ENCODE assay signal across 8 cellular contexts in genomic region chr16:2751577-2752034, GRCh38. TPM values are rescaled to one million over a fixed set of nuclear protein-coding genes. Genes with fewer than 3 reads are reported as not detected.
DNase-seq lines count a peak whose midpoint lies in the region; TF ChIP-seq lines count a peak whose summit lies in the region.

No MANE protein-coding gene starts in this region.

- H3K27ac Mint-ChIP-seq in HFFc6 = peak overlapping the region; percentile 99

- H3K4me3 ChIP-seq in OCI-LY1 (ENCODE audit: low read depth, low read length, poor library complexity, severe bottlenecking) (peak overlapping the region; percentile 94), choroid plexus epithelial cell (ENCODE audit: low read depth, low read length) (peak overlapping the region; percentile 92), mucosa of stomach (ENCODE audit: low read length) (peak overlapping the region; percentile 29)

- H3K9me3 Mint-ChIP-seq in HFFc6 = no peaks in the 10 kb centered on the region; the same call in 1 of the 2 replicates

- peak overlapping the region; percentile 90 for H3K27ac ChIP-seq in OCI-LY1 (ENCODE audit: low read depth, low read length, poor library complexity, severe bottlenecking)

- H3K4me1 Mint-ChIP-seq in HFFc6 (ENCODE audit: low read depth) = peaks cover 41% of the 10 kb centered on the region

- H4K20me1 ChIP-seq in OCI-LY1 (ENCODE audit: insufficient read depth, low read length) = peaks cover 7% of the 10 kb centered on the region

- peak overlapping the region; percentile 99 for H3K4me2 ChIP-seq in OCI-LY1 (ENCODE audit: low read length)

- no peaks in the 10 kb centered on the region for H3K9me3 ChIP-seq in OCI-LY1 (ENCODE audit: low read length)
- no peaks in the 10 kb centered on the region for H3K9me3 ChIP-seq in mucosa of stomach (ENCODE audit: control insufficient read depth, low read length)

- peaks cover 33% of the 10 kb centered on the region for H3K4me1 ChIP-seq in OCI-LY1 (ENCODE audit: insufficient read depth, low read length, severe bottlenecking)
- H3K4me1 ChIP-seq in mucosa of stomach (ENCODE audit: control insufficient read depth, insufficient read depth, low read length) = peaks cover 27% of the 10 kb centered on the region

- no peaks in the 10 kb centered on the region for H3K9me2 ChIP-seq in OCI-LY1 (ENCODE audit: low read depth, low read length)

- H3K27me3 Mint-ChIP-seq in HFFc6 (ENCODE audit: insufficient read depth) = peaks cover 3% of the 10 kb centered on the region

- no peak for TF ChIP-seq CTCF in HFFc6 (IDR thresholded peaks at IDR 0.05)
- TF ChIP-seq CTCF in OCI-LY1 (IDR thresholded peaks at IDR 0.05; ENCODE audit: low read length) = no peak
- TF ChIP-seq CTCF in choroid plexus epithelial cell (conservative IDR thresholded peaks at IDR 0.05; ENCODE audit: low read depth, low read length) = no peak

- peak overlapping the region; percentile 9; the same call in 1 of the 2 replicates for H2AFZ ChIP-seq in OCI-LY1 (ENCODE audit: low read length)

- peaks cover 50% of the 10 kb centered on the region for H3K36me3 Mint-ChIP-seq in HFFc6 (ENCODE audit: low read depth)

- peak; percentile 84 for DNase-seq in NK-92 treated with Interleukin-12 subunit alpha and Interleukin-12 subunit beta, amount 100 ng/mL, for 24 hours (lab: John Stamatoyannopoulos, UW)
- DNase-seq in NK-92 (lab: John Stamatoyannopoulos, UW; ENCODE audit: unreplicated experiment) (no peak), HFFc6 (no peak), choroid plexus epithelial cell (ENCODE audit: low read depth) (no peak), H4 (ENCODE audit: low spot score) (no peak), GOT3 (lab: John Stamatoyannopoulos, UW) (no peak)

- no peaks in the 10 kb centered on the region for H3F3A ChIP-seq in OCI-LY1 (ENCODE audit: insufficient read depth, low read length)

- H3K9ac ChIP-seq in OCI-LY1 (ENCODE audit: low read length) (peak overlapping the region; percentile 100), mucosa of stomach (ENCODE audit: low read length) (peak overlapping the region; percentile 84)

- H3K79me2 ChIP-seq in OCI-LY1 (ENCODE audit: insufficient read depth, low read length) = peaks cover 37% of the 10 kb centered on the region

- H3K27me3 ChIP-seq in OCI-LY1 (ENCODE audit: insufficient read depth, low read length) (no peaks in the 10 kb centered on the region), mucosa of stomach (ENCODE audit: control insufficient read depth, insufficient read depth, low read length) (no peaks in the 10 kb centered on the region)

- peak overlapping the region; percentile 92 for H3K4me3 Mint-ChIP-seq in HFFc6

- H3K36me3 ChIP-seq in OCI-LY1 (ENCODE audit: insufficient read depth, low read length) = peaks cover 45% of the 10 kb centered on the region
- peaks cover 3% of the 10 kb centered on the region for H3K36me3 ChIP-seq in mucosa of stomach (ENCODE audit: control insufficient read depth, insufficient read depth, low read length)

RNA-seq across cellular contexts. Expression of gene SRRM2, which starts 0.8 kb away (rescaled TPM):
- total RNA-seq in HFFc6 (2021; fragmentation: NEBNext Ultra II Directional; extraction: Animal tissue kit (Norgen Biotek cat#: 25700)) = 100 to 1,000 TPM; 223 to 317 (median 269) TPM
- total RNA-seq in H4 (2014; rRNA removed; shearing (Covaris generic)) = 16.1 and 19.2 TPM in 2 replicates

RNA-seq across cellular contexts. Expression of gene ELOB, which starts 25.5 kb away (rescaled TPM):
- total RNA-seq in HFFc6 (2021; fragmentation: NEBNext Ultra II Directional; extraction: Animal tissue kit (Norgen Biotek cat#: 25700)) = 100 to 1,000 TPM; 329 to 403 (median 352) TPM
- total RNA-seq in H4 (2014; rRNA removed; shearing (Covaris generic)) = 495 and 562 TPM in 2 replicates

RNA-seq across cellular contexts. Expression of gene PRSS27, which starts 31.6 kb away (rescaled TPM):
- under 1 TPM; 0.17 to 0.43 (median 0.31) TPM for total RNA-seq in HFFc6 (2021; fragmentation: NEBNext Ultra II Directional; extraction: Animal tissue kit (Norgen Biotek cat#: 25700))
- total RNA-seq in H4 (2014; rRNA removed; shearing (Covaris generic)) = 0.02 and 0.46 TPM in 2 replicates

RNA-seq across cellular contexts. Expression of gene PRSS33, which starts 35.8 kb away (rescaled TPM):
- total RNA-seq in HFFc6 (2021; fragmentation: NEBNext Ultra II Directional; extraction: Animal tissue kit (Norgen Biotek cat#: 25700)) = not detected
- 0.10 TPM in 1 of 2 replicates, not detected in the other for total RNA-seq in H4 (2014; rRNA removed; shearing (Covaris generic))

RNA-seq across cellular contexts. Expression of gene PRSS41, which starts 46.7 kb away (rescaled TPM):
- total RNA-seq in HFFc6 (2021; fragmentation: NEBNext Ultra II Directional; extraction: Animal tissue kit (Norgen Biotek cat#: 25700)) = not detected
- total RNA-seq in H4 (2014; rRNA removed; shearing (Covaris generic)) = not detected in 2 replicates

Comparison
In these comparisons a context has a peak if more than half of its experiments do, and no peak if none do; other contexts are left out.
1. H3K4me3 ChIP-seq: peak in every context shown above with its lines; median percentile 94 in OCI-LY1; 92 in choroid plexus epithelial cell; 29 in mucosa of stomach.
2. RNA of gene SRRM2, which starts 0.8 kb away (total RNA-seq): 223 to 317 TPM in HFFc6; 16.1 to 19.2 TPM in H4; every median in the first group is over 10 times any median in the second.